Comparison of ENCODE assay signal across 1 cellular context in genomic region chr6:32700391-32701040, GRCh38.
A peak's percentile ranks its signal among the peaks of the same experiment; 100 is the strongest.
TF ChIP-seq lines count a peak whose summit lies in the region.

No MANE protein-coding gene starts in this region.

TF ChIP-seq in HepG2, 621 proteins besides CTCF, POLR2A, EP300 and RAD21 (continued from another document):
- TF ChIP-seq, protein P1, sequence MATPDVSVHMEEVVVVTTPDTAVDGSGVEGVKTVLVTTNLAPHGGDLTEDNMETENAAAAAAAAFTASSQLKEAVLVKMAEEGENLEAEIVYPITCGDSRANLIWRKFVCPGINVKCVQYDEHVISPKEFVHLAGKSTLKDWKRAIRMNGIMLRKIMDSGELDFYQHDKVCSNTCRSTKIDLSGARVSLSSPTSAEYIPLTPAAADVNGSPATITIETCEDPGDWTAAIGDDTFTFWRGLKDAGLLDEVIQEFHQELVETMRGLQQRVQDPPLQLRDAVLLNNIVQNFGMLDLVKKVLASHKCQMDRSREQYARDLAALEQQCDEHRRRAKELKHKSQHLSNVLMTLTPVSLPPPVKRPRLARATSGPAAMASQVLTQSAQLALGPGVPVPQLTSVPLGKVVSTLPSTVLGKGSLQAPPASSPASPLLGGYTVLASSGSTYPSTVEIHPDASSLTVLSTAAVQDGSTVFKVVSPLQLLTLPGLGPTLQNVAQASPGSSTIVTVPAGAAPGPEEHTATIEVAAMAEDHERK (CRISPR knock-in tag; IDR thresholded peaks at IDR 0.05; ENCODE audit: low read depth), result no peak
- TF ChIP-seq CEBPB (IDR thresholded peaks at IDR 0.05; ENCODE audit: borderline replicate concordance, low read depth, low read length) (peak; percentile 24; the same call in 1 of the 2 replicates), ZNF557 (CRISPR knock-in tag; IDR thresholded peaks at IDR 0.05) (no peak), ZNF468 (CRISPR knock-in tag; IDR thresholded peaks at IDR 0.05) (no peak), MEIS1 (CRISPR knock-in tag; IDR thresholded peaks at IDR 0.05; ENCODE audit: borderline replicate concordance) (no peak), HBP1 (CRISPR knock-in tag; IDR thresholded peaks at IDR 0.05; ENCODE audit: low read depth) (no peak), HMGXB4 (CRISPR knock-in tag; IDR thresholded peaks at IDR 0.05; ENCODE audit: borderline replicate concordance in 1 of 2, low read depth in 1 of 2) (0 out of 4 replicates have a peak, but pooled peaks of 1 of the 2 experiments have one; percentile 23), GABPB1 (CRISPR knock-in tag; IDR thresholded peaks at IDR 0.05) (no peak), TEAD3 (CRISPR knock-in tag; optimal IDR thresholded peaks at IDR 0.05; ENCODE audit: borderline replicate concordance) (peak; percentile 29), PAXIP1 (CRISPR knock-in tag; conservative IDR thresholded peaks at IDR 0.05) (no peak), ATF4 (CRISPR knock-in tag; IDR thresholded peaks at IDR 0.05) (peak in 1 of 2 experiments; percentile 47; a peak in 1 of 4 replicates), ATF5 (CRISPR knock-in tag; IDR thresholded peaks at IDR 0.05; ENCODE audit: low read depth) (no peak), SMC3 (IDR thresholded peaks at IDR 0.05; ENCODE audit: low read length) (peak; percentile 83), STAG1 (CRISPR knock-in tag; IDR thresholded peaks at IDR 0.05) (peak; percentile 83)
- TF ChIP-seq, protein P2, sequence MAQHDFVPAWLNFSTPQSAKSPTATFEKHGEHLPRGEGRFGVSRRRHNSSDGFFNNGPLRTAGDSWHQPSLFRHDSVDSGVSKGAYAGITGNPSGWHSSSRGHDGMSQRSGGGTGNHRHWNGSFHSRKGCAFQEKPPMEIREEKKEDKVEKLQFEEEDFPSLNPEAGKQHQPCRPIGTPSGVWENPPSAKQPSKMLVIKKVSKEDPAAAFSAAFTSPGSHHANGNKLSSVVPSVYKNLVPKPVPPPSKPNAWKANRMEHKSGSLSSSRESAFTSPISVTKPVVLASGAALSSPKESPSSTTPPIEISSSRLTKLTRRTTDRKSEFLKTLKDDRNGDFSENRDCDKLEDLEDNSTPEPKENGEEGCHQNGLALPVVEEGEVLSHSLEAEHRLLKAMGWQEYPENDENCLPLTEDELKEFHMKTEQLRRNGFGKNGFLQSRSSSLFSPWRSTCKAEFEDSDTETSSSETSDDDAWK (CRISPR knock-in tag; IDR thresholded peaks at IDR 0.05), result no peak
- TF ChIP-seq, protein P3, sequence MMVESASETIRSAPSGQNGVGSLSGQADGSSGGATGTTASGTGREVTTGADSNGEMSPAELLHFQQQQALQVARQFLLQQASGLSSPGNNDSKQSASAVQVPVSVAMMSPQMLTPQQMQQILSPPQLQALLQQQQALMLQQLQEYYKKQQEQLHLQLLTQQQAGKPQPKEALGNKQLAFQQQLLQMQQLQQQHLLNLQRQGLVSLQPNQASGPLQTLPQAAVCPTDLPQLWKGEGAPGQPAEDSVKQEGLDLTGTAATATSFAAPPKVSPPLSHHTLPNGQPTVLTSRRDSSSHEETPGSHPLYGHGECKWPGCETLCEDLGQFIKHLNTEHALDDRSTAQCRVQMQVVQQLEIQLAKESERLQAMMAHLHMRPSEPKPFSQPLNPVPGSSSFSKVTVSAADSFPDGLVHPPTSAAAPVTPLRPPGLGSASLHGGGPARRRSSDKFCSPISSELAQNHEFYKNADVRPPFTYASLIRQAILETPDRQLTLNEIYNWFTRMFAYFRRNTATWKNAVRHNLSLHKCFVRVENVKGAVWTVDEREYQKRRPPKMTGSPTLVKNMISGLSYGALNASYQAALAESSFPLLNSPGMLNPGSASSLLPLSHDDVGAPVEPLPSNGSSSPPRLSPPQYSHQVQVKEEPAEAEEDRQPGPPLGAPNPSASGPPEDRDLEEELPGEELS (CRISPR knock-in tag; IDR thresholded peaks at IDR 0.05), result no peak
